In the genomic region with DNA sequence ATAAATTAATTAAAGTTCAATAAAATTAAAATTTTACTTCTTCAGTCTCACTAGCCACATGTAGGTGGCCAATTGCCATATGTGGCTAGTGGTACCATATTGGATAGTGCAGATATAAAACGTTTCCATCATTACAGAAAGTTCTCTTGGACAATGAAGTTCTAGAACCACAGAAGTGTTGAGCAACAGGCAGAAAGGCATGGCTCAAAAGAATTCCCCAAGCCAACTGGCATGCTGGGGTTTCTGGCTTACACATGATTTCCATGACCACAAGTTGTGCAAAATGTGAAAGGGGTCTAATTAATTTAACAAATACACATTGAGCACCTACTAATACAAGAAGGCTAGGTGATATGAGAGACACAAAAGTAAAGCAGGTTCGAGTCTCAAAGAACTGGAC, we compare ENCODE assay signal across 21 cellular contexts.
DNase-seq lines count a peak whose midpoint lies in the region; ATAC-seq and TF ChIP-seq lines count a peak whose summit lies in the region.
"Had no signal": no experiment of that assay in that cellular context is flagged by ENCODE, and none has a peak within 500 bp of the region (broad histone marks: within the 10 kb centered on the region; RNA-seq: fewer than 3 reads in every experiment).

No MANE protein-coding gene starts in this region.

- H3K27ac ChIP-seq in gastroesophageal sphincter = no peak overlapping the region
- H3K27ac ChIP-seq: HL-60, SJSA1 had no signal

- DNase-seq in AG20443 (ENCODE audit: low spot score) (peak; percentile 33), NCI-H226 (peak; percentile 11), cardiac fibroblast (ENCODE audit: low read depth in 2 of 2) (peak; percentile 20 to 29), iris pigment epithelial cell (ENCODE audit: low read depth) (peak; percentile 63), glutamatergic neuron (no peak), T-helper 9 cell (no peak)
- DNase-seq: 8988T, DMS53, GDM1, KBM-7, NCI-H1694, NCI-H2081, NCI-H2171, NCI-H524 treated with DMSO at 0.1 percent for 48 hours had no signal

- 91% methylated on average over 2 of the region's 2 CpGs; no CpG with 5 or more reads in 1 of the 2 donors for WGBS in gastroesophageal sphincter (ENCODE audit: low coverage in 1 of 2), 2 donors

- no peak overlapping the region for H3K27ac Mint-ChIP-seq in glutamatergic neuron (ENCODE audit: unreplicated experiment)
- H3K27ac Mint-ChIP-seq: B cell, CD14-positive monocyte had no signal

- H3K4me1 ChIP-seq in gastroesophageal sphincter = no peaks in the 10 kb centered on the region
- H3K4me1 ChIP-seq: SJSA1 had no signal

- TF ChIP-seq CTCF in cardiac fibroblast (IDR thresholded peaks at IDR 0.05; ENCODE audit: low read depth, low read length) = no peak
- TF ChIP-seq CTCF in glutamatergic neuron (IDR thresholded peaks at IDR 0.05; ENCODE audit: partially characterized antibody, unreplicated experiment) = no peak
- TF ChIP-seq CTCF in gastroesophageal sphincter (IDR thresholded peaks at IDR 0.05) = no peak

- H3K36me3 Mint-ChIP-seq in glutamatergic neuron (ENCODE audit: unreplicated experiment) = no peaks in the 10 kb centered on the region
- H3K36me3 Mint-ChIP-seq: CD14-positive monocyte had no signal

- H3K4me3 ChIP-seq in cardiac fibroblast (replicated peaks in 1 of 2; ENCODE audit: low read depth in 2 of 2, low read length in 2 of 2) (no peak overlapping the region), gastroesophageal sphincter (no peak overlapping the region)
- H3K4me3 ChIP-seq: SJSA1 had no signal

- ATAC-seq in GM21529 (IDR thresholded peaks at IDR 0.05; ENCODE audit: unreplicated experiment) = no peak
- ATAC-seq in gastroesophageal sphincter = no peak
- ATAC-seq: HepG2 had no signal

- H3K9me3 Mint-ChIP-seq in glutamatergic neuron (ENCODE audit: unreplicated experiment) = peaks cover 2% of the 10 kb centered on the region

- H3K4me3 Mint-ChIP-seq in glutamatergic neuron (ENCODE audit: unreplicated experiment) = no peak overlapping the region
- H3K4me3 Mint-ChIP-seq: B cell, CD14-positive monocyte had no signal

- TF ChIP-seq EP300 in gastroesophageal sphincter (IDR thresholded peaks at IDR 0.05) = no peak

- no peaks in the 10 kb centered on the region for H3K9me3 ChIP-seq in gastroesophageal sphincter
- H3K9me3 ChIP-seq: SJSA1 had no signal

- no peak for TF ChIP-seq POLR2A in gastroesophageal sphincter (IDR thresholded peaks at IDR 0.05)

- H3K36me3 ChIP-seq in gastroesophageal sphincter = no peaks in the 10 kb centered on the region
- H3K36me3 ChIP-seq: SJSA1 had no signal

- no peaks in the 10 kb centered on the region for H3K27me3 ChIP-seq in gastroesophageal sphincter
- H3K27me3 ChIP-seq: SJSA1 had no signal

- H3K27me3 Mint-ChIP-seq in glutamatergic neuron (ENCODE audit: unreplicated experiment) = no peaks in the 10 kb centered on the region
- H3K27me3 Mint-ChIP-seq: B cell had no signal

- no peaks in the 10 kb centered on the region for H3K4me1 Mint-ChIP-seq in glutamatergic neuron (ENCODE audit: low read depth, unreplicated experiment)
- H3K4me1 Mint-ChIP-seq: B cell, CD14-positive monocyte had no signal

Comparison
In these comparisons a context has a peak if more than half of its experiments do, and no peak if none do; other contexts are left out.
1. DNase-seq: peak in AG20443 (single experiment), NCI-H226 (single experiment), cardiac fibroblast (2 of 2) and iris pigment epithelial cell (single experiment); none in glutamatergic neuron (single experiment) and T-helper 9 cell (single experiment).